ENCODE assay signal across 9 cellular contexts in the genomic region with DNA sequence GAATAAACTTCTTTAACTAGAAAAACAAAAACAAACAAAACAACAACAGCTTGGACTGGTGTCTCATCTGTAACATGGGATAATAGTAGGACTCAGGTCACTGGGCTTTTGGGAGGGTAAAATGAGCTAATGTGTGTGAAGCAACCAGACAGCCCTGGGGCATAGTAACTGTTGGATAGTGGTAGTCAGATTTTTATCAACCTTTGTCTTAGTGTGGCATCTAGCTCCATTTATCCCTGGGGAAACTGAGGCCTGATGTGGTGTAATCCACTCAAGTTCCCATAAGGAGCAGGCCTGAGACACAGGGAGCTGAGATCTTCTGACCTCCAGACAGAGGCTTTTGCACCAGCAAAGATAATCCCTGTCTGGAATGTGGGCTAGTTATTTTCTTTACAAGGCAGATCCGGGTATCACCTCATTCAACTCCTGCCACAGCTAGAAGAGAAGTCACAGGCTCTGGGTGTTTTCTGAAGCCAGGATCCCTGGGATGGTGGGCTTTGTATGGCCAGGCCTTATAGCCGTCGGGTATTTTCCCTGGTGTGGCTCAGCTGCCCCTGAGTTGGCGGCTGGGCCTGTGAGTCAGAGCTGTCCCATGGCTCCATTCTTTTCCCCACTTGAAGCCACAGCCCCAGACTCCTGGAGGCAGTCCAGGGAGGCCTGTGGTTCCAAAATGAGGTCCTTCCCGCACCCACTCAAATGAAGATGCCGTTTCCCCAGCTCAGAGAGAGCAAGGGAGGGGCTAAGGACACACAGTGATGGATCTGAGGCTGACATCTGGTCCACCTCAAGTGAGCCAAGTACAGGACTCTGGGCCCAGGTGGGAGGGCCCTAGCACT. TPM values are rescaled to one million over a fixed set of nuclear protein-coding genes. Genes with fewer than 3 reads are reported as not detected.
DNase-seq lines count a peak whose midpoint lies in the region; ATAC-seq and TF ChIP-seq lines count a peak whose summit lies in the region.
"Had no signal": no experiment of that assay in that cellular context is flagged by ENCODE, and none has a peak within 500 bp of the region (broad histone marks: within the 10 kb centered on the region; RNA-seq: fewer than 3 reads in every experiment).

No MANE protein-coding gene starts in this region.

- no peak overlapping the region for H3K27ac Mint-ChIP-seq in GM23338
- peak overlapping the region in 2 of 8 donors; percentile 3 to 57 for H3K27ac Mint-ChIP-seq in CD8-positive, alpha-beta memory T cell

- no peaks in the 10 kb centered on the region for H3K27me3 ChIP-seq in GM23338 (ENCODE audit: insufficient read depth)
- H3K27me3 ChIP-seq in CD8-positive, alpha-beta memory T cell (ENCODE audit: insufficient read depth, low read length, poor library complexity, severe bottlenecking) = no peaks in the 10 kb centered on the region
- H3K27me3 ChIP-seq: neutrophil had no signal

- peaks cover 9% of the 10 kb centered on the region for H3K27me3 Mint-ChIP-seq in GM23338 (ENCODE audit: insufficient read depth, low read depth, poor library complexity)
- H3K27me3 Mint-ChIP-seq in CD8-positive, alpha-beta memory T cell = peaks cover 11 to 24% of the 10 kb centered on the region in 2 donors

- POLR2A ChIA-PET in CD8-positive, alpha-beta memory T cell (lab: Charles Lee) = no interaction called here

- CTCF ChIA-PET in CD8-positive, alpha-beta memory T cell (lab: Charles Lee) = no interaction called here

- H3K4me2 ChIP-seq in GM23338 = no peak overlapping the region

- no peak overlapping the region for H3K4me3 Mint-ChIP-seq in GM23338
- H3K4me3 Mint-ChIP-seq in CD8-positive, alpha-beta memory T cell = no peak overlapping the region

- no peaks in the 10 kb centered on the region for H3K36me3 ChIP-seq in GM23338 (ENCODE audit: insufficient read depth)
- no peaks in the 10 kb centered on the region for H3K36me3 ChIP-seq in CD8-positive, alpha-beta memory T cell (ENCODE audit: insufficient read depth, low read length)
- H3K36me3 ChIP-seq: neutrophil had no signal

- no peaks in the 10 kb centered on the region for H3K4me1 ChIP-seq in GM23338 (ENCODE audit: insufficient read depth)
- H3K4me1 ChIP-seq in CD8-positive, alpha-beta memory T cell (ENCODE audit: insufficient read depth, low read length) = no peaks in the 10 kb centered on the region

- no peaks in the 10 kb centered on the region for H3K36me3 Mint-ChIP-seq in GM23338 (ENCODE audit: low read depth)
- H3K36me3 Mint-ChIP-seq in CD8-positive, alpha-beta memory T cell = peaks cover 0 to 1% (median 0%) of the 10 kb centered on the region in 3 donors

- H3K27ac ChIP-seq in GM23338 (ENCODE audit: low read depth) = no peak overlapping the region
- no peak overlapping the region for H3K27ac ChIP-seq in CD8-positive, alpha-beta memory T cell (ENCODE audit: low read depth, low read length)
- H3K27ac ChIP-seq: neutrophil had no signal

- TF ChIP-seq CTCF in GM23338 (conservative IDR thresholded peaks at IDR 0.05; ENCODE audit: low read depth in 2 of 2) = no peak

- H3K9me3 Mint-ChIP-seq in GM23338 = no peaks in the 10 kb centered on the region
- no peaks in the 10 kb centered on the region for H3K9me3 Mint-ChIP-seq in CD8-positive, alpha-beta memory T cell

- no peaks in the 10 kb centered on the region for H3F3A ChIP-seq in GM23338 (replicated peaks; ENCODE audit: low read depth)

- peaks cover 4% of the 10 kb centered on the region; the same call in 2 of the 3 replicates for H3K4me1 Mint-ChIP-seq in GM23338
- no peaks in the 10 kb centered on the region for H3K4me1 Mint-ChIP-seq in CD8-positive, alpha-beta memory T cell

- no peaks in the 10 kb centered on the region for H3K9me2 ChIP-seq in GM23338 (ENCODE audit: insufficient read depth)

- no peaks in the 10 kb centered on the region for H4K20me1 ChIP-seq in GM23338 (replicated peaks; ENCODE audit: insufficient read depth)

- no peak overlapping the region for H3K4me3 ChIP-seq in GM23338
- no peak overlapping the region for H3K4me3 ChIP-seq in CD8-positive, alpha-beta memory T cell (ENCODE audit: low read length)

- H3K9me3 ChIP-seq in CD8-positive, alpha-beta memory T cell (ENCODE audit: low read length) = no peaks in the 10 kb centered on the region
- H3K9me3 ChIP-seq: neutrophil had no signal

- no peak for DNase-seq in GM23338 (ENCODE audit: low spot score)
- peak; percentile 81 for DNase-seq in amniotic stem cell (lab: John Stamatoyannopoulos, UW)
- peak; percentile 94 for DNase-seq in hepatic stellate cell (ENCODE audit: low spot score)
- DNase-seq in stromal cell of bone marrow (ENCODE audit: low read depth) = peak; percentile 90
- no peak for DNase-seq in OCI-M2 (lab: John Stamatoyannopoulos, UW; ENCODE audit: unreplicated experiment)
- DNase-seq in NCI-H510A treated with DMSO at 0.1 percent for 48 hours (lab: John Stamatoyannopoulos, UW) = no peak
- no peak for DNase-seq in cerebellar nuclear complex (lab: John Stamatoyannopoulos, UW)
- DNase-seq in CD8-positive, alpha-beta memory T cell = no peak

- no peaks in the 10 kb centered on the region for H3K79me2 ChIP-seq in GM23338 (replicated peaks; ENCODE audit: insufficient read depth)

- peak; percentile 10 for ATAC-seq in GM23338

- no peak overlapping the region for H2AFZ ChIP-seq in GM23338

TF ChIP-seq in GM23338, 12 proteins besides CTCF, POLR2A, EP300 and RAD21:
- TF ChIP-seq STAT1 (IDR thresholded peaks at IDR 0.05; ENCODE audit: unreplicated experiment) (no peak), JUNB (IDR thresholded peaks at IDR 0.05; ENCODE audit: unreplicated experiment) (no peak), ZNF331 (CRISPR knock-in tag; IDR thresholded peaks at IDR 0.05; ENCODE audit: low read depth) (no peak)

RNA-seq across cellular contexts. Expression of gene CSF1R, which starts 26.1 kb away (rescaled TPM):
- total RNA-seq in GM23338 (2014; rRNA removed; shearing (Covaris generic)) = not detected in 2 replicates
- polyA plus RNA-seq in GM23338 (2016; fragmentation: Nextera tagmentation; extraction: Ambion mirVana) = 0.21 TPM in 1 of 2 replicates, not detected in the other
- total RNA-seq in CD8-positive, alpha-beta memory T cell = 1 to 10 TPM; 1.7 to 2.7 TPM
- 0.59 TPM for polyA plus RNA-seq in CD8-positive, alpha-beta memory T cell

RNA-seq across cellular contexts. Expression of gene PDGFRB, which starts 43.2 kb away (rescaled TPM):
- total RNA-seq in GM23338 (2014; rRNA removed; shearing (Covaris generic)) = 7.1 and 11.3 TPM in 2 replicates
- 4.1 and 4.5 TPM in 2 replicates for polyA plus RNA-seq in GM23338 (2016; fragmentation: Nextera tagmentation; extraction: Ambion mirVana)
- 1 to 10 TPM in 1 of 2 experiments, under 1 TPM in 1; 0.66 to 2.0 TPM for total RNA-seq in CD8-positive, alpha-beta memory T cell
- polyA plus RNA-seq in CD8-positive, alpha-beta memory T cell = 0.81 TPM

RNA-seq across cellular contexts. Expression of gene CDX1, which starts 54.1 kb away (rescaled TPM):
- not detected in 2 replicates for total RNA-seq in GM23338 (2014; rRNA removed; shearing (Covaris generic))
- polyA plus RNA-seq in GM23338 (2016; fragmentation: Nextera tagmentation; extraction: Ambion mirVana) = not detected in 2 replicates
- total RNA-seq in CD8-positive, alpha-beta memory T cell = not detected
- polyA plus RNA-seq in CD8-positive, alpha-beta memory T cell = not detected

Comparison
In these comparisons a context has a peak if more than half of its experiments do, and no peak if none do; other contexts are left out.
1. DNase-seq: peak in amniotic stem cell (single experiment), hepatic stellate cell (single experiment) and stromal cell of bone marrow (single experiment); none in GM23338 (single experiment), OCI-M2 (single experiment), NCI-H510A treated with DMSO at 0.1 percent for 48 hours (single experiment), cerebellar nuclear complex (0 of 2) and CD8-positive, alpha-beta memory T cell (0 of 5).